In genomic region chr3:17307482-17307881, GRCh38 we compare ENCODE assay signal across 21 cellular contexts.
A peak's percentile ranks its signal among the peaks of the same experiment; 100 is the strongest.
DNase-seq lines count a peak whose midpoint lies in the region; ATAC-seq, FAIRE-seq and TF ChIP-seq lines count a peak whose summit lies in the region.
"Had no signal": no experiment of that assay in that cellular context is flagged by ENCODE, and none has a peak within 500 bp of the region (broad histone marks: within the 10 kb centered on the region; RNA-seq: fewer than 3 reads in every experiment).

No MANE protein-coding gene starts in this region.

- peak; percentile 9 for DNase-seq in DMS53 (lab: John Stamatoyannopoulos, UW)
- no peak for DNase-seq in DMS53 treated with DMSO at 0.1 percent for 48 hours (lab: John Stamatoyannopoulos, UW; ENCODE audit: unreplicated experiment)
- no peak for DNase-seq in LNCaP clone FGC (ENCODE audit: low read depth)
- no peak for DNase-seq in RWPE2 (ENCODE audit: low spot score)
- DNase-seq in naive thymus-derived CD8-positive, alpha-beta T cell = no peak
- no peak for DNase-seq in cerebellar cortex (ENCODE audit: low spot score)
- no peak for DNase-seq in NCI-H2196 (lab: John Stamatoyannopoulos, UW; ENCODE audit: unreplicated experiment)
- DNase-seq: activated CD4-positive, alpha-beta T cell treated with anti-CD3 and anti-CD28 coated beads for 48 hours; activated T-cell treated with anti-CD3 and anti-CD28 coated beads, Interleukin-2, amount 50 U/mL, for 1 hour; CD4-positive, CD25-positive, alpha-beta regulatory T cell; KBM-7; left colon; NCI-H1436 treated with DMSO at 0.1 percent for 48 hours; NCI-H524 treated with DMSO at 0.1 percent for 48 hours; ovary; transverse colon had no signal

- no peaks in the 10 kb centered on the region for H3K27me3 ChIP-seq in RWPE2 (ENCODE audit: insufficient read depth, poor library complexity, severe bottlenecking)
- H3K27me3 ChIP-seq: ovary, transverse colon had no signal

- no peaks in the 10 kb centered on the region for H3K9me3 Mint-ChIP-seq in naive thymus-derived CD8-positive, alpha-beta T cell
- H3K9me3 Mint-ChIP-seq: activated naive CD4-positive, alpha-beta T cell treated with anti-CD3 and anti-CD28 coated beads, Interleukin-2, amount 50 U/mL, for 24 hours; brain; CD4-positive, CD25-positive, alpha-beta regulatory T cell; stimulated activated effector memory CD8-positive, alpha-beta T cell treated with anti-CD3 and anti-CD28 coated beads, Interleukin-12 subunit alpha, Interleukin-12 subunit beta, amount 100 ng/mL, for 72 hours had no signal

- TF ChIP-seq CTCF in LNCaP clone FGC (IDR thresholded peaks at IDR 0.05; ENCODE audit: control insufficient read depth, extremely low read depth, insufficient read depth) (peak; percentile 65), RWPE2 (IDR thresholded peaks at IDR 0.05; ENCODE audit: poor library complexity, severe bottlenecking) (peak; percentile 41)

- H3K27ac Mint-ChIP-seq in naive thymus-derived CD8-positive, alpha-beta T cell = no peak overlapping the region
- H3K27ac Mint-ChIP-seq: activated naive CD4-positive, alpha-beta T cell treated with anti-CD3 and anti-CD28 coated beads, Interleukin-2, amount 50 U/mL, for 24 hours; brain; CD4-positive, CD25-positive, alpha-beta regulatory T cell; stimulated activated effector memory CD8-positive, alpha-beta T cell treated with anti-CD3 and anti-CD28 coated beads, Interleukin-12 subunit alpha, Interleukin-12 subunit beta, amount 100 ng/mL, for 72 hours had no signal

- peaks cover 0 to 7% (median 2%) of the 10 kb centered on the region in 3 donors for H3K36me3 Mint-ChIP-seq in naive thymus-derived CD8-positive, alpha-beta T cell
- H3K36me3 Mint-ChIP-seq: activated naive CD4-positive, alpha-beta T cell treated with anti-CD3 and anti-CD28 coated beads, Interleukin-2, amount 50 U/mL, for 24 hours; brain; stimulated activated effector memory CD8-positive, alpha-beta T cell treated with anti-CD3 and anti-CD28 coated beads, Interleukin-12 subunit alpha, Interleukin-12 subunit beta, amount 100 ng/mL, for 72 hours had no signal

- H3K27me3 Mint-ChIP-seq in naive thymus-derived CD8-positive, alpha-beta T cell = no peaks in the 10 kb centered on the region
- H3K27me3 Mint-ChIP-seq: activated naive CD4-positive, alpha-beta T cell treated with anti-CD3 and anti-CD28 coated beads, Interleukin-2, amount 50 U/mL, for 24 hours; brain; CD4-positive, CD25-positive, alpha-beta regulatory T cell had no signal

- no peaks in the 10 kb centered on the region for H3K4me1 ChIP-seq in RWPE2 (ENCODE audit: insufficient read depth, poor library complexity, severe bottlenecking)
- H3K4me1 ChIP-seq: transverse colon had no signal

- H3K4me3 Mint-ChIP-seq in naive thymus-derived CD8-positive, alpha-beta T cell = no peak overlapping the region
- H3K4me3 Mint-ChIP-seq: activated naive CD4-positive, alpha-beta T cell treated with anti-CD3 and anti-CD28 coated beads, Interleukin-2, amount 50 U/mL, for 24 hours; brain; CD4-positive, CD25-positive, alpha-beta regulatory T cell; stimulated activated effector memory CD8-positive, alpha-beta T cell treated with anti-CD3 and anti-CD28 coated beads, Interleukin-12 subunit alpha, Interleukin-12 subunit beta, amount 100 ng/mL, for 72 hours had no signal

- POLR2A ChIA-PET in naive thymus-derived CD8-positive, alpha-beta T cell (lab: Charles Lee) = no interaction called here

- H3K4me3 ChIP-seq in LNCaP clone FGC (ENCODE audit: low read depth, low read length) (no peak overlapping the region), RWPE2 (ENCODE audit: severe bottlenecking) (no peak overlapping the region)
- H3K4me3 ChIP-seq: ovary, smooth muscle cell, transverse colon had no signal

- H3K27ac ChIP-seq in RWPE2 (ENCODE audit: poor library complexity, severe bottlenecking) = no peak overlapping the region
- H3K27ac ChIP-seq: ovary, transverse colon had no signal

- H3K36me3 ChIP-seq in RWPE2 (ENCODE audit: low read depth) = peaks cover 12% of the 10 kb centered on the region
- H3K36me3 ChIP-seq: ovary, transverse colon had no signal

- FAIRE-seq in islet of Langerhans (lab: Jason Lieb, UNC) = peak; percentile 76

- ATAC-seq in RWPE2 (ENCODE audit: low read depth) = no peak
- no peak for ATAC-seq in naive thymus-derived CD8-positive, alpha-beta T cell
- ATAC-seq: left colon; stimulated activated effector memory CD8-positive, alpha-beta T cell treated with anti-CD3 and anti-CD28 coated beads, Interleukin-12 subunit alpha, Interleukin-12 subunit beta, amount 100 ng/mL, for 72 hours had no signal

- H3K4me1 Mint-ChIP-seq in naive thymus-derived CD8-positive, alpha-beta T cell = peaks cover 0 to 9% (median 0%) of the 10 kb centered on the region in 4 donors
- H3K4me1 Mint-ChIP-seq: activated naive CD4-positive, alpha-beta T cell treated with anti-CD3 and anti-CD28 coated beads, Interleukin-2, amount 50 U/mL, for 24 hours; stimulated activated effector memory CD8-positive, alpha-beta T cell treated with anti-CD3 and anti-CD28 coated beads, Interleukin-12 subunit alpha, Interleukin-12 subunit beta, amount 100 ng/mL, for 72 hours had no signal

- H3K9me3 ChIP-seq in RWPE2 (ENCODE audit: severe bottlenecking) = no peaks in the 10 kb centered on the region
- H3K9me3 ChIP-seq: ovary, transverse colon had no signal
